ENCODE assay signal across 12 cellular contexts in genomic region chr1:66266350-66266749, GRCh38.
A peak's percentile ranks its signal among the peaks of the same experiment; 100 is the strongest.
DNase-seq lines count a peak whose midpoint lies in the region; FAIRE-seq and TF ChIP-seq lines count a peak whose summit lies in the region.
"Had no signal": no experiment of that assay in that cellular context is flagged by ENCODE, and none has a peak within 500 bp of the region (broad histone marks: within the 10 kb centered on the region; RNA-seq: fewer than 3 reads in every experiment).

No MANE protein-coding gene starts in this region.

- no peaks in the 10 kb centered on the region for H3K27me3 Mint-ChIP-seq in astrocyte (ENCODE audit: low read depth, unreplicated experiment)

- no peaks in the 10 kb centered on the region for H3F3A ChIP-seq in MM.1S (ENCODE audit: insufficient read depth, low read length)

- H3K36me3 ChIP-seq in astrocyte (ENCODE audit: insufficient read depth, low read length) (no peaks in the 10 kb centered on the region), neutrophil (no peaks in the 10 kb centered on the region), MM.1S (replicated peaks; ENCODE audit: insufficient read depth, low read length) (no peaks in the 10 kb centered on the region)
- H3K36me3 ChIP-seq: gastroesophageal sphincter, spleen, upper lobe of left lung had no signal

- H3K9me3 Mint-ChIP-seq in astrocyte (ENCODE audit: unreplicated experiment) = peaks cover 2% of the 10 kb centered on the region

- H4K20me1 ChIP-seq in astrocyte (ENCODE audit: insufficient read depth, low read length) (no peaks in the 10 kb centered on the region), MM.1S (ENCODE audit: insufficient read depth, low read length) (no peaks in the 10 kb centered on the region)

- no peak overlapping the region for H3K4me3 ChIP-seq in astrocyte (ENCODE audit: insufficient read depth, low read depth, low read length)
- no peak overlapping the region for H3K4me3 ChIP-seq in neutrophil (ENCODE audit: low read depth in 1 of 2, low read length in 1 of 2)
- H3K4me3 ChIP-seq in MM.1S (ENCODE audit: low read length) = no peak overlapping the region
- H3K4me3 ChIP-seq: gastroesophageal sphincter, spleen, upper lobe of left lung had no signal

- H3K9me3 ChIP-seq in astrocyte (ENCODE audit: insufficient read depth, low read depth, low read length) (no peaks in the 10 kb centered on the region), neutrophil (no peaks in the 10 kb centered on the region), MM.1S (replicated peaks; ENCODE audit: insufficient read depth, low read length) (no peaks in the 10 kb centered on the region)
- H3K9me3 ChIP-seq: gastroesophageal sphincter, spleen, upper lobe of left lung had no signal

- H3K4me2 ChIP-seq in astrocyte (ENCODE audit: low read length) = peak overlapping the region; percentile 55
- H3K4me2 ChIP-seq in MM.1S (ENCODE audit: low read depth, low read length) = no peak overlapping the region

- H3K4me1 Mint-ChIP-seq in astrocyte (ENCODE audit: low read depth, unreplicated experiment) = peaks cover 36% of the 10 kb centered on the region

- H3K9me2 ChIP-seq in MM.1S (replicated peaks; ENCODE audit: insufficient read depth, low read length) = no peaks in the 10 kb centered on the region

- no peak overlapping the region for H3K4me3 Mint-ChIP-seq in astrocyte (ENCODE audit: unreplicated experiment)

- DNase-seq in DMS79 treated with DMSO at 0.1 percent for 48 hours (lab: John Stamatoyannopoulos, UW) (peak; percentile 9), DMS79 (lab: John Stamatoyannopoulos, UW) (no peak), NCI-H1105 (lab: John Stamatoyannopoulos, UW) (peak; percentile 38), astrocyte (ENCODE audit: low read depth) (no peak), MM.1S (no peak), SW480 (ENCODE audit: low spot score) (no peak)
- no peak for DNase-seq in activated CD4-positive, CD25-positive, alpha-beta regulatory T cell (lab: John Stamatoyannopoulos, UW)
- DNase-seq: cortex of kidney, spleen, upper lobe of left lung had no signal

- H3K27ac ChIP-seq in astrocyte (ENCODE audit: low read depth, low read length) = no peak overlapping the region
- peak overlapping the region; percentile 59 for H3K27ac ChIP-seq in neutrophil
- H3K27ac ChIP-seq in MM.1S (ENCODE audit: low read length) = no peak overlapping the region

- H2AFZ ChIP-seq in astrocyte (ENCODE audit: low read depth, low read length) (no peak overlapping the region), MM.1S (ENCODE audit: low read length) (no peak overlapping the region)

- H3K9ac ChIP-seq in astrocyte (ENCODE audit: low read length) = no peak overlapping the region
- no peak overlapping the region for H3K9ac ChIP-seq in MM.1S (ENCODE audit: low read length)

- no peaks in the 10 kb centered on the region for H3K36me3 Mint-ChIP-seq in astrocyte (ENCODE audit: low read depth, unreplicated experiment)

- TF ChIP-seq CTCF in astrocyte (IDR thresholded peaks at IDR 0.05; ENCODE audit: insufficient read depth, low read depth, low read length) (no peak), neutrophil (IDR thresholded peaks at IDR 0.05) (no peak), MM.1S (IDR thresholded peaks at IDR 0.05; ENCODE audit: low read length) (no peak)

- H3K4me1 ChIP-seq in astrocyte (ENCODE audit: insufficient read depth, low read length) (peaks cover 9% of the 10 kb centered on the region), neutrophil (ENCODE audit: control insufficient read depth in 1 of 2, insufficient read depth in 1 of 2, low read depth in 1 of 2, low read length in 1 of 2) (peaks cover 31 to 35% of the 10 kb centered on the region in 2 experiments), MM.1S (ENCODE audit: low read length) (peaks cover 20% of the 10 kb centered on the region)

- no peak overlapping the region for H3K27ac Mint-ChIP-seq in astrocyte (ENCODE audit: unreplicated experiment)

- H3K79me2 ChIP-seq in astrocyte (ENCODE audit: insufficient read depth, low read length) (no peaks in the 10 kb centered on the region), MM.1S (ENCODE audit: low read length) (no peaks in the 10 kb centered on the region)

- H3K27me3 ChIP-seq in astrocyte (ENCODE audit: insufficient read depth, low read length) (no peaks in the 10 kb centered on the region), neutrophil (no peaks in the 10 kb centered on the region), MM.1S (replicated peaks; ENCODE audit: insufficient read depth, low read length) (no peaks in the 10 kb centered on the region)
- H3K27me3 ChIP-seq: gastroesophageal sphincter, spleen, upper lobe of left lung had no signal

- peak; percentile 20 for FAIRE-seq in astrocyte (lab: Jason Lieb, UNC)

Comparison
In these comparisons a context has a peak if more than half of its experiments do, and no peak if none do; other contexts are left out.
1. DNase-seq: peak in DMS79 treated with DMSO at 0.1 percent for 48 hours (single experiment) and NCI-H1105 (single experiment); none in DMS79 (single experiment), astrocyte (single experiment), MM.1S (single experiment), SW480 (single experiment) and activated CD4-positive, CD25-positive, alpha-beta regulatory T cell (0 of 4).